ENCODE assay signal across 1 cellular context in the genomic region with DNA sequence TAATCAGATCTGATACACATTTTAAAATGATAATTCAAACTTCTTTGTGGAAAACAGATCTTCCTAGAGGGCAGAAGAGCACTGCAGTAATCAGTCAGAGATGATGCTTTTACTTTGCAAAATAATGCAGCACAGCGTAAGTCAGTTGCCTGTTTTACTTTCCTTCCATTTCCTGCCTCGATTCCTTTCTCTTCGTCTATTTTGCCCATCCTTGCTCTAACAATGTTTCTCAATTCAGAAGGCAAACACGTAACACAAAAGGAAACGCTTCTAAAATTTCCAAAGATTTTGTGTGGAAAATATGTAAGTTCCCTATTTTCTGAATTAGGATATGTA.
TF ChIP-seq lines count a peak whose summit lies in the region.

No MANE protein-coding gene starts in this region.

TF ChIP-seq in H1, 55 proteins besides CTCF, POLR2A, EP300 and RAD21:
- TF ChIP-seq, protein P1, sequence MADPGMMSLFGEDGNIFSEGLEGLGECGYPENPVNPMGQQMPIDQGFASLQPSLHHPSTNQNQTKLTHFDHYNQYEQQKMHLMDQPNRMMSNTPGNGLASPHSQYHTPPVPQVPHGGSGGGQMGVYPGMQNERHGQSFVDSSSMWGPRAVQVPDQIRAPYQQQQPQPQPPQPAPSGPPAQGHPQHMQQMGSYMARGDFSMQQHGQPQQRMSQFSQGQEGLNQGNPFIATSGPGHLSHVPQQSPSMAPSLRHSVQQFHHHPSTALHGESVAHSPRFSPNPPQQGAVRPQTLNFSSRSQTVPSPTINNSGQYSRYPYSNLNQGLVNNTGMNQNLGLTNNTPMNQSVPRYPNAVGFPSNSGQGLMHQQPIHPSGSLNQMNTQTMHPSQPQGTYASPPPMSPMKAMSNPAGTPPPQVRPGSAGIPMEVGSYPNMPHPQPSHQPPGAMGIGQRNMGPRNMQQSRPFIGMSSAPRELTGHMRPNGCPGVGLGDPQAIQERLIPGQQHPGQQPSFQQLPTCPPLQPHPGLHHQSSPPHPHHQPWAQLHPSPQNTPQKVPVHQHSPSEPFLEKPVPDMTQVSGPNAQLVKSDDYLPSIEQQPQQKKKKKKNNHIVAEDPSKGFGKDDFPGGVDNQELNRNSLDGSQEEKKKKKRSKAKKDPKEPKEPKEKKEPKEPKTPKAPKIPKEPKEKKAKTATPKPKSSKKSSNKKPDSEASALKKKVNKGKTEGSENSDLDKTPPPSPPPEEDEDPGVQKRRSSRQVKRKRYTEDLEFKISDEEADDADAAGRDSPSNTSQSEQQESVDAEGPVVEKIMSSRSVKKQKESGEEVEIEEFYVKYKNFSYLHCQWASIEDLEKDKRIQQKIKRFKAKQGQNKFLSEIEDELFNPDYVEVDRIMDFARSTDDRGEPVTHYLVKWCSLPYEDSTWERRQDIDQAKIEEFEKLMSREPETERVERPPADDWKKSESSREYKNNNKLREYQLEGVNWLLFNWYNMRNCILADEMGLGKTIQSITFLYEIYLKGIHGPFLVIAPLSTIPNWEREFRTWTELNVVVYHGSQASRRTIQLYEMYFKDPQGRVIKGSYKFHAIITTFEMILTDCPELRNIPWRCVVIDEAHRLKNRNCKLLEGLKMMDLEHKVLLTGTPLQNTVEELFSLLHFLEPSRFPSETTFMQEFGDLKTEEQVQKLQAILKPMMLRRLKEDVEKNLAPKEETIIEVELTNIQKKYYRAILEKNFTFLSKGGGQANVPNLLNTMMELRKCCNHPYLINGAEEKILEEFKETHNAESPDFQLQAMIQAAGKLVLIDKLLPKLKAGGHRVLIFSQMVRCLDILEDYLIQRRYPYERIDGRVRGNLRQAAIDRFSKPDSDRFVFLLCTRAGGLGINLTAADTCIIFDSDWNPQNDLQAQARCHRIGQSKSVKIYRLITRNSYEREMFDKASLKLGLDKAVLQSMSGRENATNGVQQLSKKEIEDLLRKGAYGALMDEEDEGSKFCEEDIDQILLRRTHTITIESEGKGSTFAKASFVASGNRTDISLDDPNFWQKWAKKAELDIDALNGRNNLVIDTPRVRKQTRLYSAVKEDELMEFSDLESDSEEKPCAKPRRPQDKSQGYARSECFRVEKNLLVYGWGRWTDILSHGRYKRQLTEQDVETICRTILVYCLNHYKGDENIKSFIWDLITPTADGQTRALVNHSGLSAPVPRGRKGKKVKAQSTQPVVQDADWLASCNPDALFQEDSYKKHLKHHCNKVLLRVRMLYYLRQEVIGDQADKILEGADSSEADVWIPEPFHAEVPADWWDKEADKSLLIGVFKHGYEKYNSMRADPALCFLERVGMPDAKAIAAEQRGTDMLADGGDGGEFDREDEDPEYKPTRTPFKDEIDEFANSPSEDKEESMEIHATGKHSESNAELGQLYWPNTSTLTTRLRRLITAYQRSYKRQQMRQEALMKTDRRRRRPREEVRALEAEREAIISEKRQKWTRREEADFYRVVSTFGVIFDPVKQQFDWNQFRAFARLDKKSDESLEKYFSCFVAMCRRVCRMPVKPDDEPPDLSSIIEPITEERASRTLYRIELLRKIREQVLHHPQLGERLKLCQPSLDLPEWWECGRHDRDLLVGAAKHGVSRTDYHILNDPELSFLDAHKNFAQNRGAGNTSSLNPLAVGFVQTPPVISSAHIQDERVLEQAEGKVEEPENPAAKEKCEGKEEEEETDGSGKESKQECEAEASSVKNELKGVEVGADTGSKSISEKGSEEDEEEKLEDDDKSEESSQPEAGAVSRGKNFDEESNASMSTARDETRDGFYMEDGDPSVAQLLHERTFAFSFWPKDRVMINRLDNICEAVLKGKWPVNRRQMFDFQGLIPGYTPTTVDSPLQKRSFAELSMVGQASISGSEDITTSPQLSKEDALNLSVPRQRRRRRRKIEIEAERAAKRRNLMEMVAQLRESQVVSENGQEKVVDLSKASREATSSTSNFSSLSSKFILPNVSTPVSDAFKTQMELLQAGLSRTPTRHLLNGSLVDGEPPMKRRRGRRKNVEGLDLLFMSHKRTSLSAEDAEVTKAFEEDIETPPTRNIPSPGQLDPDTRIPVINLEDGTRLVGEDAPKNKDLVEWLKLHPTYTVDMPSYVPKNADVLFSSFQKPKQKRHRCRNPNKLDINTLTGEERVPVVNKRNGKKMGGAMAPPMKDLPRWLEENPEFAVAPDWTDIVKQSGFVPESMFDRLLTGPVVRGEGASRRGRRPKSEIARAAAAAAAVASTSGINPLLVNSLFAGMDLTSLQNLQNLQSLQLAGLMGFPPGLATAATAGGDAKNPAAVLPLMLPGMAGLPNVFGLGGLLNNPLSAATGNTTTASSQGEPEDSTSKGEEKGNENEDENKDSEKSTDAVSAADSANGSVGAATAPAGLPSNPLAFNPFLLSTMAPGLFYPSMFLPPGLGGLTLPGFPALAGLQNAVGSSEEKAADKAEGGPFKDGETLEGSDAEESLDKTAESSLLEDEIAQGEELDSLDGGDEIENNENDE (IDR thresholded peaks at IDR 0.05; ENCODE audit: insufficient replicate concordance, low read length), result no peak
- TF ChIP-seq KDM1A (IDR thresholded peaks at IDR 0.05; ENCODE audit: borderline replicate concordance, low read length), result no peak
- TF ChIP-seq TCF12 (IDR thresholded peaks at IDR 0.05; ENCODE audit: low read depth, low read length), result no peak
- no peak for TF ChIP-seq POLR2AphosphoS5 (IDR thresholded peaks at IDR 0.05; ENCODE audit: low read depth, low read length)
- TF ChIP-seq SP4 (IDR thresholded peaks at IDR 0.05; ENCODE audit: low read length), result no peak
- no peak for TF ChIP-seq SAP30 (IDR thresholded peaks at IDR 0.05; ENCODE audit: insufficient read depth, insufficient replicate concordance, low read length)
- no peak for TF ChIP-seq RXRA (IDR thresholded peaks at IDR 0.05; ENCODE audit: insufficient read depth, low read depth, low read length)
- no peak for TF ChIP-seq HDAC2 (IDR thresholded peaks at IDR 0.05; ENCODE audit: borderline replicate concordance in 1 of 2, low read depth in 2 of 2, low read length in 2 of 2)
- no peak for TF ChIP-seq HDAC6 (IDR thresholded peaks at IDR 0.05; ENCODE audit: low read depth, low read length)
- no peak for TF ChIP-seq NANOG (IDR thresholded peaks at IDR 0.05; ENCODE audit: insufficient read depth, low read depth, low read length, poor library complexity, severe bottlenecking)
- no peak for TF ChIP-seq BCL11A (IDR thresholded peaks at IDR 0.05; ENCODE audit: low read depth in 2 of 2, low read length in 2 of 2)
- no peak for TF ChIP-seq FOSL1 (IDR thresholded peaks at IDR 0.05; ENCODE audit: insufficient read depth, low read depth, low read length)
- no peak for TF ChIP-seq CBX5 (IDR thresholded peaks at IDR 0.05; ENCODE audit: low read depth, low read length)
- no peak for TF ChIP-seq GABPA (IDR thresholded peaks at IDR 0.05; ENCODE audit: borderline replicate concordance, insufficient read depth, low read length)
- TF ChIP-seq, protein P2, sequence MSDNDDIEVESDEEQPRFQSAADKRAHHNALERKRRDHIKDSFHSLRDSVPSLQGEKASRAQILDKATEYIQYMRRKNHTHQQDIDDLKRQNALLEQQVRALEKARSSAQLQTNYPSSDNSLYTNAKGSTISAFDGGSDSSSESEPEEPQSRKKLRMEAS (IDR thresholded peaks at IDR 0.05), result no peak
- no peak for TF ChIP-seq GTF2F1 (IDR thresholded peaks at IDR 0.05; ENCODE audit: borderline replicate concordance, low read depth, low read length)
- no peak for TF ChIP-seq SIX5 (IDR thresholded peaks at IDR 0.05; ENCODE audit: low read depth, low read length)
- TF ChIP-seq TAF1 (IDR thresholded peaks at IDR 0.05; ENCODE audit: low read depth, low read length), result no peak
- no peak for TF ChIP-seq CHD1 (IDR thresholded peaks at IDR 0.05; ENCODE audit: low read depth, low read length)
- no peak for TF ChIP-seq TEAD4 (IDR thresholded peaks at IDR 0.05; ENCODE audit: low read depth, low read length)
TF ChIP-seq in H1: peak in this region for 0.
